1 cellular context compared by ENCODE assay signal in the genomic region with DNA sequence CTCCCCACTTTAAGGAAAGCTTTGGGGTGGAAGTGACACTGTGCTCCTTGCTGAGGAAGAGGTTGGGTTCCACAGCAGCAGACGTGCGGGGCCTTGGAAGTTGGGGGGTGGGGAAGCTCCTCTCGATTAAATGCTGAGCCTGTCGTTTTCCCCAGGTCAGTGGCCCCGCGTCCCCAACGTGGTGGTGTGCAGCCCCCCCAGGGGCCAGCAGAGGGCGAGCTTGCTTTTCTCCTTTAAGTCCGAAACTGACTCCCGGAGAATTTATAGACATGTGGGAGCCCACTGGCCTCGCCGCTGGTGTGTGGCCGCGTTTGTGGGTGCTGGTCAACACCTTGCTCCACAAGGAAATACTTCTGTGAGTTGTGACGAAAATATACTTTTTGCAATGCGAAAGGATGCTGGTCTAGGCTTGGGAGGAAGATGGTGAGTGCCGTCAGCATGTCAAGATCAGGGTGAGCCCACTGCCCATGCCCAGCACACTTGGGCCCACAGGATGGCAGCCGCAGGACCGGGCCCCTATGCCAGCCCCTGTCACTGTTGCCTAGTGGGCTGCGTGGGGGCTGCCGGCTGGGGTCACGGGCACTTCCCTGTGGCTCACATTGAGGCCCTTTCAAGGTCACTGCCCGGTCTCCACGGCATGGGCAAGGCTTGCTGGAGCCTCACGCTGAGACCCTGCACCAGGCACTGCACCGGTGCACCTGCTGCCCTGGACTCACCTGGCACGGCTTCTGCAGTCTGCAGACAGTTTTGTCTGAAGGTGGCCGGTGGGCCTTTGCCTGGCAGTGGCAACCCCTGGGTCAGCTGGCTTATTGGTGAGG.
TF ChIP-seq lines count a peak whose summit lies in the region.

No MANE protein-coding gene starts in this region.

TF ChIP-seq in WTC11, 78 proteins besides CTCF, POLR2A, EP300 and RAD21 (continued from another document):
- TF ChIP-seq, protein P1, sequence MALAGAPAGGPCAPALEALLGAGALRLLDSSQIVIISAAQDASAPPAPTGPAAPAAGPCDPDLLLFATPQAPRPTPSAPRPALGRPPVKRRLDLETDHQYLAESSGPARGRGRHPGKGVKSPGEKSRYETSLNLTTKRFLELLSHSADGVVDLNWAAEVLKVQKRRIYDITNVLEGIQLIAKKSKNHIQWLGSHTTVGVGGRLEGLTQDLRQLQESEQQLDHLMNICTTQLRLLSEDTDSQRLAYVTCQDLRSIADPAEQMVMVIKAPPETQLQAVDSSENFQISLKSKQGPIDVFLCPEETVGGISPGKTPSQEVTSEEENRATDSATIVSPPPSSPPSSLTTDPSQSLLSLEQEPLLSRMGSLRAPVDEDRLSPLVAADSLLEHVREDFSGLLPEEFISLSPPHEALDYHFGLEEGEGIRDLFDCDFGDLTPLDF (CRISPR knock-in tag; IDR thresholded peaks at IDR 0.05) = no peak
- no peak for TF ChIP-seq FOXP1 (CRISPR knock-in tag; IDR thresholded peaks at IDR 0.05; ENCODE audit: borderline replicate concordance)
- TF ChIP-seq, protein P2, sequence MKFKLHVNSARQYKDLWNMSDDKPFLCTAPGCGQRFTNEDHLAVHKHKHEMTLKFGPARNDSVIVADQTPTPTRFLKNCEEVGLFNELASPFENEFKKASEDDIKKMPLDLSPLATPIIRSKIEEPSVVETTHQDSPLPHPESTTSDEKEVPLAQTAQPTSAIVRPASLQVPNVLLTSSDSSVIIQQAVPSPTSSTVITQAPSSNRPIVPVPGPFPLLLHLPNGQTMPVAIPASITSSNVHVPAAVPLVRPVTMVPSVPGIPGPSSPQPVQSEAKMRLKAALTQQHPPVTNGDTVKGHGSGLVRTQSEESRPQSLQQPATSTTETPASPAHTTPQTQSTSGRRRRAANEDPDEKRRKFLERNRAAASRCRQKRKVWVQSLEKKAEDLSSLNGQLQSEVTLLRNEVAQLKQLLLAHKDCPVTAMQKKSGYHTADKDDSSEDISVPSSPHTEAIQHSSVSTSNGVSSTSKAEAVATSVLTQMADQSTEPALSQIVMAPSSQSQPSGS (CRISPR knock-in tag; IDR thresholded peaks at IDR 0.05; ENCODE audit: borderline replicate concordance, low read depth) = no peak
- TF ChIP-seq, protein P3, sequence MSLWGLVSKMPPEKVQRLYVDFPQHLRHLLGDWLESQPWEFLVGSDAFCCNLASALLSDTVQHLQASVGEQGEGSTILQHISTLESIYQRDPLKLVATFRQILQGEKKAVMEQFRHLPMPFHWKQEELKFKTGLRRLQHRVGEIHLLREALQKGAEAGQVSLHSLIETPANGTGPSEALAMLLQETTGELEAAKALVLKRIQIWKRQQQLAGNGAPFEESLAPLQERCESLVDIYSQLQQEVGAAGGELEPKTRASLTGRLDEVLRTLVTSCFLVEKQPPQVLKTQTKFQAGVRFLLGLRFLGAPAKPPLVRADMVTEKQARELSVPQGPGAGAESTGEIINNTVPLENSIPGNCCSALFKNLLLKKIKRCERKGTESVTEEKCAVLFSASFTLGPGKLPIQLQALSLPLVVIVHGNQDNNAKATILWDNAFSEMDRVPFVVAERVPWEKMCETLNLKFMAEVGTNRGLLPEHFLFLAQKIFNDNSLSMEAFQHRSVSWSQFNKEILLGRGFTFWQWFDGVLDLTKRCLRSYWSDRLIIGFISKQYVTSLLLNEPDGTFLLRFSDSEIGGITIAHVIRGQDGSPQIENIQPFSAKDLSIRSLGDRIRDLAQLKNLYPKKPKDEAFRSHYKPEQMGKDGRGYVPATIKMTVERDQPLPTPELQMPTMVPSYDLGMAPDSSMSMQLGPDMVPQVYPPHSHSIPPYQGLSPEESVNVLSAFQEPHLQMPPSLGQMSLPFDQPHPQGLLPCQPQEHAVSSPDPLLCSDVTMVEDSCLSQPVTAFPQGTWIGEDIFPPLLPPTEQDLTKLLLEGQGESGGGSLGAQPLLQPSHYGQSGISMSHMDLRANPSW (CRISPR knock-in tag; conservative IDR thresholded peaks at IDR 0.05; ENCODE audit: low read depth) = no peak
- no peak for TF ChIP-seq ZNF263 (CRISPR knock-in tag; IDR thresholded peaks at IDR 0.05; ENCODE audit: low read depth)
- TF ChIP-seq RORB (CRISPR knock-in tag; IDR thresholded peaks at IDR 0.05) = no peak
- TF ChIP-seq GRHL2 (CRISPR knock-in tag; IDR thresholded peaks at IDR 0.05; ENCODE audit: insufficient replicate concordance, severe bottlenecking) = no peak
